ENCODE assay signal across 9 cellular contexts in genomic region chr17:38453951-38454421, GRCh38. TPM values are rescaled to one million over a fixed set of nuclear protein-coding genes. Genes with fewer than 3 reads are reported as not detected.
DNase-seq lines count a peak whose midpoint lies in the region; ATAC-seq, FAIRE-seq and TF ChIP-seq lines count a peak whose summit lies in the region.
"Had no signal": no experiment of that assay in that cellular context is flagged by ENCODE, and none has a peak within 500 bp of the region (broad histone marks: within the 10 kb centered on the region; RNA-seq: fewer than 3 reads in every experiment).

No MANE protein-coding gene starts in this region.

- ATAC-seq in activated T-helper 17 cell treated with anti-CD3 and anti-CD28 coated beads, Interleukin-2, amount 50 U/mL, for 72 hours (replicated peaks): no peak
- ATAC-seq in GM21576 (IDR thresholded peaks at IDR 0.05; ENCODE audit: unreplicated experiment): no peak
- no peak for ATAC-seq in HG03025 (IDR thresholded peaks at IDR 0.05; ENCODE audit: low FRiP score, unreplicated experiment)

- H3K27ac ChIP-seq in SK-N-MC: no peak overlapping the region

- H3K27me3 Mint-ChIP-seq in activated T-helper 17 cell treated with anti-CD3 and anti-CD28 coated beads, Interleukin-2, amount 50 U/mL, for 72 hours: peaks cover 38% of the 10 kb centered on the region

- H3K9me3 ChIP-seq in SK-N-MC (ENCODE audit: low read depth, low read length): no peaks in the 10 kb centered on the region
- H3K9me3 ChIP-seq in skeletal muscle satellite cell (replicated peaks; ENCODE audit: low read length): no peaks in the 10 kb centered on the region

- H3K4me2 ChIP-seq in skeletal muscle satellite cell (ENCODE audit: low read length): peak overlapping the region; percentile 93

- no peaks in the 10 kb centered on the region for H3K9me3 Mint-ChIP-seq in activated T-helper 17 cell treated with anti-CD3 and anti-CD28 coated beads, Interleukin-2, amount 50 U/mL, for 72 hours
- H3K9me3 Mint-ChIP-seq: natural killer cell treated with Interleukin-12 subunit alpha and Interleukin-12 subunit beta and Interleukin-15 and Interleukin-18, amount 100 ng/mL, for 72 hours had no signal

- peaks cover 7% of the 10 kb centered on the region for H3K4me1 Mint-ChIP-seq in activated T-helper 17 cell treated with anti-CD3 and anti-CD28 coated beads, Interleukin-2, amount 50 U/mL, for 72 hours

- H3K27me3 ChIP-seq in skeletal muscle satellite cell (ENCODE audit: control insufficient read depth, insufficient read depth, low read length): no peaks in the 10 kb centered on the region

- DNase-seq in H54 (ENCODE audit: insufficient read length, low spot score): no peak
- DNase-seq in SK-N-MC (ENCODE audit: low read depth, low spot score): no peak
- DNase-seq in foreskin fibroblast: peak; percentile 36 to 83
- no peak for DNase-seq in effector CD4-positive, alpha-beta T cell

- TF ChIP-seq CTCF in foreskin fibroblast (IDR thresholded peaks at IDR 0.05; ENCODE audit: low read depth, low read length): no peak

- peak; percentile 32; the same call in 1 of the 2 replicates for TF ChIP-seq POLR2A in H54 (IDR thresholded peaks at IDR 0.05; ENCODE audit: low read depth, low read length)

- H3K4me3 ChIP-seq in SK-N-MC (peak overlapping the region; percentile 78), foreskin fibroblast (ENCODE audit: low read depth in 1 of 2, low read length in 2 of 2) (peak overlapping the region; percentile 57 to 80), skeletal muscle satellite cell (ENCODE audit: low read length) (peak overlapping the region; percentile 72)

- peak overlapping the region; percentile 48 for H3K9ac ChIP-seq in SK-N-MC (ENCODE audit: insufficient read length)
- H3K9ac ChIP-seq in skeletal muscle satellite cell (ENCODE audit: low read depth, low read length): peak overlapping the region; percentile 83

- H3K4me1 ChIP-seq in skeletal muscle satellite cell (ENCODE audit: control insufficient read depth, insufficient read depth, low read length): peaks cover 72% of the 10 kb centered on the region

- H3K27ac Mint-ChIP-seq in activated T-helper 17 cell treated with anti-CD3 and anti-CD28 coated beads, Interleukin-2, amount 50 U/mL, for 72 hours: no peak overlapping the region
- H3K27ac Mint-ChIP-seq: natural killer cell treated with Interleukin-12 subunit alpha and Interleukin-12 subunit beta and Interleukin-15 and Interleukin-18, amount 100 ng/mL, for 72 hours had no signal

- FAIRE-seq in H54 (lab: Jason Lieb, UNC): no peak

- H3K4me3 Mint-ChIP-seq in activated T-helper 17 cell treated with anti-CD3 and anti-CD28 coated beads, Interleukin-2, amount 50 U/mL, for 72 hours: no peak overlapping the region

- no peaks in the 10 kb centered on the region for H3K36me3 Mint-ChIP-seq in activated T-helper 17 cell treated with anti-CD3 and anti-CD28 coated beads, Interleukin-2, amount 50 U/mL, for 72 hours (ENCODE audit: low read depth)
- H3K36me3 Mint-ChIP-seq: natural killer cell treated with Interleukin-12 subunit alpha and Interleukin-12 subunit beta and Interleukin-15 and Interleukin-18, amount 100 ng/mL, for 72 hours had no signal

- no peaks in the 10 kb centered on the region for H3K36me3 ChIP-seq in SK-N-MC (ENCODE audit: insufficient read depth, low read length)
- peaks cover 19% of the 10 kb centered on the region for H3K36me3 ChIP-seq in skeletal muscle satellite cell (ENCODE audit: insufficient read depth, low read length)

RNA-seq across cellular contexts. Expression of gene ARHGAP23, which starts 25.7 kb away (rescaled TPM):
- total RNA-seq in skeletal muscle satellite cell (2012; rRNA removed): 16.6 and 18.5 TPM in 2 replicates
- 1 to 10 TPM in 1 of 2 donors, under 1 TPM in 1; 0.69 to 2.2 TPM for total RNA-seq in activated T-helper 17 cell treated with anti-CD3 and anti-CD28 coated beads, Interleukin-2, amount 50 U/mL, for 72 hours

Comparison
In these comparisons a context has a peak if more than half of its experiments do, and no peak if none do; other contexts are left out.
1. DNase-seq: peak in foreskin fibroblast (2 of 2); none in H54 (single experiment), SK-N-MC (single experiment) and effector CD4-positive, alpha-beta T cell (single experiment).
2. Peak in every context shown above with its lines, with median percentiles within 50 percentile points of each other: H3K4me3 ChIP-seq.